Comparison of ENCODE assay signal across 19 cellular contexts in the genomic region with DNA sequence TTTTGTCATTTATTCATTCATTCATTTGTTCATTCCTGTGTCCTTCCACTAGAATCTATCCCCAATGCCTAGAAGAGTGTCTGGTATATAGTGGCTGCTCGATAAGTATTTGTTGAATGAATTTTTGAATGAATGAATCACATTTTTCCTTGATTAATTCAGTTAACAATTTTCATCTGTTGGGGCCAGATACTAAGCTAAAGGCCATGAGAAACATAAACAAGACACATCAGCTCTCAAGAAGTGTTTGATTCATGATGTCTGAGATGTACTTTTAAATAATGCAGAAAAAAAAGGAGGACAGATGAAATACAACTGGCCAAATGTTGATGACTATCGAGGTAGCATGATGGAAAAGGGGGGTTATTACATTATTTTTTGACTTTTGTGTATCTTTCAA.
"Had no signal": no experiment of that assay in that cellular context is flagged by ENCODE, and none has a peak within 500 bp of the region (broad histone marks: within the 10 kb centered on the region; RNA-seq: fewer than 3 reads in every experiment).

No MANE protein-coding gene starts in this region.

- H3K4me3 ChIP-seq: mucosa of descending colon, transverse colon, vagina had no signal

- H3K9me3 Mint-ChIP-seq: activated CD8-positive, alpha-beta T cell treated with anti-CD3 and anti-CD28 coated beads for 36 hours; activated T-cell treated with anti-CD3 and anti-CD28 coated beads, Interleukin-2, amount 50 U/mL, for 72 hours; dendritic cell treated with granulocyte-macrophage colony-stimulating factor and Interleukin-4, amounts not matched to agents 40 ng/mL and 50 ng/mL, for 4 days; naive thymus-derived CD4-positive, alpha-beta T cell; stimulated activated effector memory CD8-positive, alpha-beta T cell treated with anti-CD3 and anti-CD28 coated beads, Interleukin-12 subunit alpha, Interleukin-12 subunit beta, amount 100 ng/mL, for 72 hours had no signal

- DNase-seq: activated CD4-positive, alpha-beta T cell treated with anti-CD3 and anti-CD28 coated beads for 4 hours; activated CD8-positive, alpha-beta memory T cell treated with anti-CD3 and anti-CD28 coated beads, Interleukin-2, amount 50 U/mL, for 4 hours; activated CD8-positive, alpha-beta T cell treated with anti-CD3 and anti-CD28 coated beads for 36 hours; activated gamma-delta T cell treated with Interleukin-2 at 50 U/mL for 16 hours; activated T-cell treated with anti-CD3 and anti-CD28 coated beads, Interleukin-2, amount 50 U/mL, for 72 hours; cerebellar nuclear complex; effector memory CD4-positive, alpha-beta T cell; islet precursor cell; mucosa of descending colon; naive thymus-derived CD4-positive, alpha-beta T cell; stimulated activated CD4-positive, alpha-beta T cell treated with anti-CD3 and anti-CD28 coated beads, Interleukin-2, amount 100 ng/mL, for 24 hours; T-helper 1 cell; T1000; transverse colon had no signal

- H3K4me3 Mint-ChIP-seq: activated CD8-positive, alpha-beta T cell treated with anti-CD3 and anti-CD28 coated beads for 36 hours; activated naive CD8-positive, alpha-beta T cell; activated T-cell treated with anti-CD3 and anti-CD28 coated beads, Interleukin-2, amount 50 U/mL, for 72 hours; dendritic cell treated with granulocyte-macrophage colony-stimulating factor and Interleukin-4, amounts not matched to agents 40 ng/mL and 50 ng/mL, for 4 days; naive thymus-derived CD4-positive, alpha-beta T cell; stimulated activated effector memory CD8-positive, alpha-beta T cell treated with anti-CD3 and anti-CD28 coated beads, Interleukin-12 subunit alpha, Interleukin-12 subunit beta, amount 100 ng/mL, for 72 hours had no signal

- H3K9ac ChIP-seq: parathyroid adenoma had no signal

- H3K27me3 Mint-ChIP-seq: activated CD8-positive, alpha-beta T cell treated with anti-CD3 and anti-CD28 coated beads for 36 hours; activated naive CD8-positive, alpha-beta T cell; dendritic cell treated with granulocyte-macrophage colony-stimulating factor and Interleukin-4, amounts not matched to agents 40 ng/mL and 50 ng/mL, for 4 days had no signal

- H3K36me3 ChIP-seq: transverse colon, vagina had no signal

- H3K27ac Mint-ChIP-seq: activated CD8-positive, alpha-beta T cell treated with anti-CD3 and anti-CD28 coated beads for 36 hours; activated naive CD8-positive, alpha-beta T cell had no signal

- H3K27me3 ChIP-seq: transverse colon, vagina had no signal

- ATAC-seq: activated T-cell treated with anti-CD3 and anti-CD28 coated beads, Interleukin-2, amount 50 U/mL, for 72 hours; naive thymus-derived CD4-positive, alpha-beta T cell; stimulated activated effector memory CD8-positive, alpha-beta T cell treated with anti-CD3 and anti-CD28 coated beads, Interleukin-12 subunit alpha, Interleukin-12 subunit beta, amount 100 ng/mL, for 72 hours had no signal

- H3K36me3 Mint-ChIP-seq: activated naive CD8-positive, alpha-beta T cell; naive thymus-derived CD4-positive, alpha-beta T cell; stimulated activated effector memory CD8-positive, alpha-beta T cell treated with anti-CD3 and anti-CD28 coated beads, Interleukin-12 subunit alpha, Interleukin-12 subunit beta, amount 100 ng/mL, for 72 hours had no signal

- H3K9me3 ChIP-seq: mucosa of descending colon, transverse colon, vagina had no signal
